Comparison of ENCODE assay signal across 11 cellular contexts in genomic region chr1:111141803-111142202, GRCh38. TPM values are rescaled to one million over a fixed set of nuclear protein-coding genes. Genes with fewer than 3 reads are reported as not detected.
DNase-seq lines count a peak whose midpoint lies in the region; ATAC-seq and TF ChIP-seq lines count a peak whose summit lies in the region.
"Had no signal": no experiment of that assay in that cellular context is flagged by ENCODE, and none has a peak within 500 bp of the region (broad histone marks: within the 10 kb centered on the region; RNA-seq: fewer than 3 reads in every experiment).

No MANE protein-coding gene starts in this region.

- H3K4me1 ChIP-seq in GM23338 (ENCODE audit: insufficient read depth): peaks cover 20% of the 10 kb centered on the region
- no peaks in the 10 kb centered on the region for H3K4me1 ChIP-seq in mesendoderm (ENCODE audit: control insufficient read depth, low read depth, low read length)
- H3K4me1 ChIP-seq in aorta (ENCODE audit: control insufficient read depth in 1 of 2, insufficient read depth in 2 of 2, low read length in 2 of 2): peaks cover 0 to 2% of the 10 kb centered on the region in 2 donors

- no peaks in the 10 kb centered on the region for H3F3A ChIP-seq in GM23338 (replicated peaks; ENCODE audit: low read depth)

- H3K27ac ChIP-seq in AG04450 (ENCODE audit: low read depth, low read length): no peak overlapping the region
- no peak overlapping the region for H3K27ac ChIP-seq in GM23338 (ENCODE audit: low read depth)
- no peak overlapping the region for H3K27ac ChIP-seq in mesendoderm (ENCODE audit: low read depth, low read length)
- H3K27ac ChIP-seq in aorta (ENCODE audit: low read depth in 1 of 2, low read length in 2 of 2): no peak overlapping the region

- peaks cover 32% of the 10 kb centered on the region for H3K4me1 Mint-ChIP-seq in GM23338
- peaks cover 56% of the 10 kb centered on the region for H3K4me1 Mint-ChIP-seq in activated naive CD8-positive, alpha-beta T cell treated with anti-CD3 and anti-CD28 coated beads for 36 hours

- no peaks in the 10 kb centered on the region for H3K27me3 ChIP-seq in AG04450 (ENCODE audit: control insufficient read depth, insufficient read depth, low read length)
- H3K27me3 ChIP-seq in GM23338 (ENCODE audit: insufficient read depth): no peaks in the 10 kb centered on the region
- no peaks in the 10 kb centered on the region for H3K27me3 ChIP-seq in mesendoderm (ENCODE audit: insufficient read depth, low read length, poor library complexity)
- H3K27me3 ChIP-seq in aorta (ENCODE audit: control insufficient read depth in 1 of 2, insufficient read depth in 2 of 2, low read length in 1 of 2): no peaks in the 10 kb centered on the region

- H3K4me3 ChIP-seq in AG04450 (ENCODE audit: low read depth, low read length) (peak overlapping the region; percentile 23), GM23338 (peak overlapping the region; percentile 76; the same call in 1 of the 2 replicates), mesendoderm (ENCODE audit: low read length) (no peak overlapping the region), aorta (ENCODE audit: low read length in 2 of 2) (no peak overlapping the region)

- H3K56ac ChIP-seq in mesendoderm (ENCODE audit: low read length): peak overlapping the region; percentile 17

- no peaks in the 10 kb centered on the region; the same call in none of the 2 replicates for H4K20me1 ChIP-seq in GM23338 (replicated peaks; ENCODE audit: insufficient read depth)

- DNase-seq in AG04450 (ENCODE audit: low read depth, low spot score) (no peak), GM23338 (ENCODE audit: low spot score) (no peak), mesendoderm (no peak), HPDE6-E6E7 (ENCODE audit: extremely low spot score) (no peak), T1000 (lab: John Stamatoyannopoulos, UW) (no peak), OCI-M2 (lab: John Stamatoyannopoulos, UW; ENCODE audit: unreplicated experiment) (no peak), aorta (no peak)
- DNase-seq in activated naive CD8-positive, alpha-beta T cell treated with anti-CD3 and anti-CD28 coated beads for 36 hours: no peak
- DNase-seq: cortex of kidney, DMS79 treated with DMSO at 0.1 percent for 48 hours, NCI-H2171 had no signal

- H3K18ac ChIP-seq in mesendoderm (ENCODE audit: low read length): no peak overlapping the region

- H2AK5ac ChIP-seq in mesendoderm (ENCODE audit: low read length): no peak overlapping the region

- H2BK5ac ChIP-seq in mesendoderm (ENCODE audit: low read length): no peak overlapping the region

- no peak overlapping the region for H4K5ac ChIP-seq in mesendoderm (ENCODE audit: low read length)

- CTCF ChIA-PET in AG04450 (lab: Charles Lee): interaction anchor here (1.0 to 1.4 kb wide), 3 partner anchors 10 to 112 kb away, joined by 3 to 4 read pairs (median 3); no protein-coding TSS in a partner anchor

- H3K4me2 ChIP-seq in GM23338 (peak overlapping the region; percentile 89), mesendoderm (ENCODE audit: low read length) (no peak overlapping the region)

- POLR2A ChIA-PET in AG04450 (lab: Yijun Ruan, JAX): interaction anchor here (0.5 kb wide), 1 partner anchor 9 kb away, joined by 3 read pairs; no protein-coding TSS in a partner anchor

- H4K8ac ChIP-seq in mesendoderm (ENCODE audit: low read depth, low read length): no peak overlapping the region

- no peak overlapping the region for H3K4ac ChIP-seq in mesendoderm (ENCODE audit: low read depth, low read length)

- H3K9me2 ChIP-seq in GM23338 (ENCODE audit: insufficient read depth): no peaks in the 10 kb centered on the region

- intact Hi-C loops in aorta (cut with DNase I): no loop called here

- H2BK15ac ChIP-seq in mesendoderm (replicated peaks; ENCODE audit: low read depth): no peak overlapping the region

- TF ChIP-seq CTCF in AG04450 (IDR thresholded peaks at IDR 0.05; ENCODE audit: low read depth, low read length) (no peak), GM23338 (conservative IDR thresholded peaks at IDR 0.05; ENCODE audit: low read depth in 2 of 2) (no peak)

- no peaks in the 10 kb centered on the region for H3K9me3 Mint-ChIP-seq in GM23338
- H3K9me3 Mint-ChIP-seq in activated naive CD8-positive, alpha-beta T cell treated with anti-CD3 and anti-CD28 coated beads for 36 hours: no peaks in the 10 kb centered on the region

- H3K23ac ChIP-seq in mesendoderm (ENCODE audit: low read length): no peak overlapping the region

- peak overlapping the region; percentile 22 for H3K9ac ChIP-seq in mesendoderm (ENCODE audit: low read length)

- peak overlapping the region; percentile 96 for H3K4me3 Mint-ChIP-seq in GM23338
- H3K4me3 Mint-ChIP-seq in activated naive CD8-positive, alpha-beta T cell treated with anti-CD3 and anti-CD28 coated beads for 36 hours: peak overlapping the region; percentile 94

- H3K36me3 Mint-ChIP-seq in GM23338 (ENCODE audit: low read depth): peaks cover 5% of the 10 kb centered on the region
- H3K36me3 Mint-ChIP-seq in activated naive CD8-positive, alpha-beta T cell treated with anti-CD3 and anti-CD28 coated beads for 36 hours: peaks cover 14% of the 10 kb centered on the region

- peaks cover 2% of the 10 kb centered on the region for H3K27me3 Mint-ChIP-seq in GM23338 (ENCODE audit: insufficient read depth, low read depth, poor library complexity)
- no peaks in the 10 kb centered on the region for H3K27me3 Mint-ChIP-seq in activated naive CD8-positive, alpha-beta T cell treated with anti-CD3 and anti-CD28 coated beads for 36 hours

- no CpG with 5 or more reads among the region's 2 CpGs for WGBS in mesendoderm (ENCODE audit: extremely low coverage, insufficient coverage, low lambda C conversion rate)
- 70 to 80% methylated on average over 2 of the region's 2 CpGs for WGBS in aorta, 2 donors

- ATAC-seq in GM23338 (no peak), aorta (ENCODE audit: low FRiP score) (no peak)

- no peak overlapping the region for H2BK120ac ChIP-seq in mesendoderm (ENCODE audit: low read depth, low read length)

- peaks cover 14% of the 10 kb centered on the region for H3K79me1 ChIP-seq in mesendoderm (ENCODE audit: low read length)

- H3K79me2 ChIP-seq in GM23338 (replicated peaks; ENCODE audit: insufficient read depth) (peaks cover 76% of the 10 kb centered on the region), mesendoderm (ENCODE audit: control insufficient read depth, insufficient read depth, low read length) (peaks cover 42% of the 10 kb centered on the region)

- H2AFZ ChIP-seq in GM23338: no peak overlapping the region

- H3K9me3 ChIP-seq in AG04450 (ENCODE audit: control insufficient read depth, insufficient read depth, low read length) (peaks cover 4% of the 10 kb centered on the region; the same call in 1 of the 2 replicates), aorta (ENCODE audit: control insufficient read depth, low read length) (no peaks in the 10 kb centered on the region)

- H3K27ac Mint-ChIP-seq in GM23338: no peak overlapping the region
- peak overlapping the region; percentile 42 for H3K27ac Mint-ChIP-seq in activated naive CD8-positive, alpha-beta T cell treated with anti-CD3 and anti-CD28 coated beads for 36 hours

- H3K36me3 ChIP-seq in GM23338 (ENCODE audit: insufficient read depth) (peaks cover 6% of the 10 kb centered on the region; the same call in 1 of the 2 replicates), mesendoderm (ENCODE audit: control insufficient read depth, insufficient read depth, low read length) (no peaks in the 10 kb centered on the region), aorta (ENCODE audit: control insufficient read depth in 1 of 2, insufficient read depth in 2 of 2, low read length in 1 of 2) (no peaks in the 10 kb centered on the region)

RNA-seq across cellular contexts. Expression of gene CEPT1, which starts 1.8 kb away (rescaled TPM):
- 22.6 and 28.6 TPM in 2 replicates for polyA plus RNA-seq in AG04450 (2011; rRNA removed)
- polyA minus RNA-seq in AG04450 (2011; rRNA and poly(A)+ RNA removed): 20.9 and 48.0 TPM in 2 replicates
- 33.5 and 39.5 TPM in 2 replicates for total RNA-seq in GM23338 (2014; rRNA removed; shearing (Covaris generic))
- 14.3 and 17.3 TPM in 2 replicates for polyA plus RNA-seq in GM23338 (2016; fragmentation: Nextera tagmentation; extraction: Ambion mirVana)
- 10 to 100 TPM; 34.8 to 35.9 TPM for total RNA-seq in activated naive CD8-positive, alpha-beta T cell treated with anti-CD3 and anti-CD28 coated beads for 36 hours
- 15.1 TPM for polyA plus RNA-seq in mesendoderm (2013, experiment 1 of 2)
- 14.3 TPM for polyA plus RNA-seq in mesendoderm (2013, experiment 2 of 2)
- total RNA-seq in aorta: 10 to 100 TPM; 24.5 to 41.3 TPM
- polyA plus RNA-seq in aorta: 10 to 100 TPM; 13.2 to 13.6 TPM

RNA-seq across cellular contexts. Expression of gene DRAM2, which starts 1.9 kb away (rescaled TPM):
- 73.7 and 86.5 TPM in 2 replicates for polyA plus RNA-seq in AG04450 (2011; rRNA removed)
- 22.2 and 37.0 TPM in 2 replicates for polyA minus RNA-seq in AG04450 (2011; rRNA and poly(A)+ RNA removed)
- 45.9 and 74.6 TPM in 2 replicates for total RNA-seq in GM23338 (2014; rRNA removed; shearing (Covaris generic))
- polyA plus RNA-seq in GM23338 (2016; fragmentation: Nextera tagmentation; extraction: Ambion mirVana): 22.9 TPM in 2 replicates
- 10 to 100 TPM; 25.6 to 26.8 TPM for total RNA-seq in activated naive CD8-positive, alpha-beta T cell treated with anti-CD3 and anti-CD28 coated beads for 36 hours
- 20.9 TPM for polyA plus RNA-seq in mesendoderm (2013, experiment 1 of 2)
- polyA plus RNA-seq in mesendoderm (2013, experiment 2 of 2): 21.2 TPM
- 10 to 100 TPM; 23.6 to 37.6 TPM for total RNA-seq in aorta
- polyA plus RNA-seq in aorta: 10 to 100 TPM; 23.9 to 78.5 TPM

RNA-seq across cellular contexts. Expression of gene DENND2D, which starts 58.6 kb away (rescaled TPM):
- polyA plus RNA-seq in AG04450 (2011; rRNA removed) (1.3 and 1.4 TPM in 2 replicates), GM23338 (2016; fragmentation: Nextera tagmentation; extraction: Ambion mirVana) (2.5 and 3.4 TPM in 2 replicates), aorta (10 to 100 TPM in 1 of 2 donors, under 1 TPM in 1; 0.77 to 20.3 TPM)
- polyA minus RNA-seq in AG04450 (2011; rRNA and poly(A)+ RNA removed): 1.2 and 1.5 TPM in 2 replicates
- total RNA-seq in GM23338 (2014; rRNA removed; shearing (Covaris generic)): 3.0 and 5.9 TPM in 2 replicates
- total RNA-seq in activated naive CD8-positive, alpha-beta T cell treated with anti-CD3 and anti-CD28 coated beads for 36 hours: 100 to 1,000 TPM; 201 to 203 TPM
- polyA plus RNA-seq in mesendoderm (2013, experiment 1 of 2): 0.53 TPM
- polyA plus RNA-seq in mesendoderm (2013, experiment 2 of 2): 0.46 TPM
- total RNA-seq in aorta: 10 to 100 TPM; 12.3 to 17.7 TPM

Comparison
In these comparisons a context has a peak if more than half of its experiments do, and no peak if none do; other contexts are left out.
1. H3K4me3 ChIP-seq: peak in AG04450 (single experiment) and GM23338 (single experiment); none in mesendoderm (single experiment) and aorta (0 of 2).
2. RNA of gene DENND2D, which starts 58.6 kb away (total RNA-seq): 201 to 203 TPM in activated naive CD8-positive, alpha-beta T cell treated with anti-CD3 and anti-CD28 coated beads for 36 hours; 12.3 to 17.7 TPM in aorta and 3.0 to 5.9 TPM in GM23338; every median in the first group is over 10 times any median in the second.